In the genomic region with DNA sequence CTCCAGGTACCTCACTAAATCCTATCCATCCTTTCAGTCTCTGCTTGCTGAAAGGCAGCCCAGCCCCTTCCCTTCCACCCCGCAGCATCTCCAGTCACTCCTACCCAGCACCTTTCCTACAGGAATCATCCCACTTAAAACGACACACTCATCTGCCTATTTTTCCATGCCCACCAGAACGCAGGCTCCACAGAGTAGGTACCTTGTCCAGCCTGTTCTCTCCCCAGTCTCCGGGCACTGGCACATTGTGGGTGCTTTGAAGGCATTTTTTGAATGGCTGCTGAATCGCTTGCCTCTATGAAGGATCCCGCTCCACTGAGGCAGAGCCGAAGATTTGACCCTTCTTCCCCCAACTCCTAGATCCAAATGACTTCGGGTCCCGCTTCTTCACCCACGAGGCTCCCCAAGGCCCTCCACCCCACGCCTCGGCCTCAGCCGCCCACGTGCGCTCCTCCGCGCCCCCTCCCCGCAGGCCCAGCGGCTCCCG, we compare ENCODE assay signal across 7 cellular contexts. TPM values are rescaled to one million over a fixed set of nuclear protein-coding genes. Genes with fewer than 3 reads are reported as not detected.
DNase-seq lines count a peak whose midpoint lies in the region; ATAC-seq and TF ChIP-seq lines count a peak whose summit lies in the region.
"Had no signal": no experiment of that assay in that cellular context is flagged by ENCODE, and none has a peak within 500 bp of the region (broad histone marks: within the 10 kb centered on the region; RNA-seq: fewer than 3 reads in every experiment).

No MANE protein-coding gene starts in this region.

- peaks cover 10% of the 10 kb centered on the region for H3K4me1 Mint-ChIP-seq in activated naive CD8-positive, alpha-beta T cell treated with anti-CD3 and anti-CD28 coated beads, Interleukin-2, amount 50 U/mL, for 24 hours
- H3K4me1 Mint-ChIP-seq in neural crest cell, result no peaks in the 10 kb centered on the region

- TF ChIP-seq CTCF in HFF-Myc (IDR thresholded peaks at IDR 0.05; ENCODE audit: low read depth, low read length, missing control alignments) (no peak), neural crest cell (conservative IDR thresholded peaks at IDR 0.05) (no peak)

- H3K4me3 Mint-ChIP-seq in activated naive CD8-positive, alpha-beta T cell treated with anti-CD3 and anti-CD28 coated beads, Interleukin-2, amount 50 U/mL, for 24 hours, result peak overlapping the region; percentile 21
- H3K4me3 Mint-ChIP-seq in neural crest cell, result peak overlapping the region; percentile 16

- H3K4me3 ChIP-seq in HFF-Myc (replicated peaks; ENCODE audit: low read depth, low read length), result peak overlapping the region; percentile 18
- H3K4me3 ChIP-seq: mucosa of descending colon had no signal

- H3K27ac Mint-ChIP-seq in activated naive CD8-positive, alpha-beta T cell treated with anti-CD3 and anti-CD28 coated beads, Interleukin-2, amount 50 U/mL, for 24 hours, result no peak overlapping the region
- no peak overlapping the region for H3K27ac Mint-ChIP-seq in neural crest cell (ENCODE audit: unreplicated experiment)

- H3K36me3 Mint-ChIP-seq in activated naive CD8-positive, alpha-beta T cell treated with anti-CD3 and anti-CD28 coated beads, Interleukin-2, amount 50 U/mL, for 24 hours (ENCODE audit: low read depth), result no peaks in the 10 kb centered on the region
- peaks cover 2% of the 10 kb centered on the region for H3K36me3 Mint-ChIP-seq in neural crest cell (ENCODE audit: low read depth)

- peaks cover 61% of the 10 kb centered on the region for H3K27me3 Mint-ChIP-seq in activated naive CD8-positive, alpha-beta T cell treated with anti-CD3 and anti-CD28 coated beads, Interleukin-2, amount 50 U/mL, for 24 hours
- peaks cover 92% of the 10 kb centered on the region for H3K27me3 Mint-ChIP-seq in neural crest cell (ENCODE audit: low read depth)

- H3K9me3 Mint-ChIP-seq in activated naive CD8-positive, alpha-beta T cell treated with anti-CD3 and anti-CD28 coated beads, Interleukin-2, amount 50 U/mL, for 24 hours, result no peaks in the 10 kb centered on the region
- H3K9me3 Mint-ChIP-seq in neural crest cell, result no peaks in the 10 kb centered on the region

- DNase-seq in HFF-Myc (ENCODE audit: extremely low read depth, low read depth) (no peak), neural crest cell (ENCODE audit: low read depth, low spot score) (no peak), HuH-7.5 (ENCODE audit: low spot score) (no peak), NCI-H1694 (lab: John Stamatoyannopoulos, UW) (no peak)
- DNase-seq in activated naive CD8-positive, alpha-beta T cell treated with anti-CD3 and anti-CD28 coated beads, Interleukin-2, amount 50 U/mL, for 24 hours, result no peak

- no peak for ATAC-seq in activated naive CD8-positive, alpha-beta T cell treated with anti-CD3 and anti-CD28 coated beads, Interleukin-2, amount 50 U/mL, for 24 hours
- ATAC-seq in GM18519 (IDR thresholded peaks at IDR 0.05; ENCODE audit: low FRiP score, unreplicated experiment), result no peak

RNA-seq across cellular contexts. Expression of gene LHX6, which starts 15.6 kb away (rescaled TPM):
- 0.07 TPM in 1 of 2 replicates, not detected in the other for total RNA-seq in neural crest cell

RNA-seq across cellular contexts. Expression of gene RBM18, which starts 51.5 kb away (rescaled TPM):
- total RNA-seq in neural crest cell, result 17.9 and 20.7 TPM in 2 replicates

RNA-seq across cellular contexts. Expression of gene MRRF, which starts 51.5 kb away (rescaled TPM):
- total RNA-seq in neural crest cell, result 40.1 and 42.4 TPM in 2 replicates

RNA-seq across cellular contexts. Expression of gene MORN5, which starts 53.4 kb away (rescaled TPM):
- not detected in 2 replicates for total RNA-seq in neural crest cell

RNA-seq across cellular contexts. Expression of gene NDUFA8, which starts 53.6 kb away (rescaled TPM):
- 51.4 and 53.8 TPM in 2 replicates for total RNA-seq in neural crest cell
